Comparison of ENCODE assay signal across 1 cellular context in the genomic region with DNA sequence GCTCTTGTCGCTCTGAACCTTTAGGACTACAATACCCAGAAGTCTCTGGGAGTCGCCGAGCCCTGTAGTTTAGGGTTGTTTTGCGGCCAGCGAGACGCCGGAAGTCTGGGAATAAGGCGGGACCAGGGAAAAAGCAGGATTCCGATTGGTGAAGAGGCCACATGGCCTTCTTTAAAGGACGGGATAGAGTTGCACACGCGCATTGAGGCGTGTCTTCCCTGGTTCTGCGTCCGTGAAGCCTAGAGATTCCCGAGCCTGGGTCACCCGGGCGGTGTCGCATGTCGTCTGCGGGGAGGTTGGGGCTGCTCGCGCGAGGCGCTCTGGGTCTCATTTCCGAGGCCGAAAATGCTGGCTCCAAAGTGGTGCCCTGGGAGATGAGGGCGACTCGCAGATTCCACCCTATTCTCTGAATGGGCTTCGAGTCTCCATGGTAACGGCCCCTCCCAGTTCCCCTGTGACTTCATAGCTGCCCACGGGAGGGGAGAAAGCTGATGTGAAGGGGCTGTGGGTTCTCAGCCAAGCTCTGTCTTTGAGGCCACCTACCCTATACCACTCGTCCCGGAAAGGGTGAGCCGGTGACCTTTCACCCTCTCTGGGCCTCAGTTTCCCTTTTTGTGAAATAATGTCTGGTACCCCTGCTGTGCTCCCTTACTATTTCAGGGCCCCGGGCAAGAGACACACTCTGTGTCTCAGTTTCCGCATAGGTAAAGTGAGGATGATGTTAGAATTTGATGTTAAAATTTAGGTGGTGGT.
A peak's percentile ranks its signal among the peaks of the same experiment; 100 is the strongest.
TF ChIP-seq lines count a peak whose summit lies in the region.

No MANE protein-coding gene starts in this region.

TF ChIP-seq in HepG2, 621 proteins besides CTCF, POLR2A, EP300 and RAD21 (continued from another document and continues in another):
- TF ChIP-seq, protein P1, sequence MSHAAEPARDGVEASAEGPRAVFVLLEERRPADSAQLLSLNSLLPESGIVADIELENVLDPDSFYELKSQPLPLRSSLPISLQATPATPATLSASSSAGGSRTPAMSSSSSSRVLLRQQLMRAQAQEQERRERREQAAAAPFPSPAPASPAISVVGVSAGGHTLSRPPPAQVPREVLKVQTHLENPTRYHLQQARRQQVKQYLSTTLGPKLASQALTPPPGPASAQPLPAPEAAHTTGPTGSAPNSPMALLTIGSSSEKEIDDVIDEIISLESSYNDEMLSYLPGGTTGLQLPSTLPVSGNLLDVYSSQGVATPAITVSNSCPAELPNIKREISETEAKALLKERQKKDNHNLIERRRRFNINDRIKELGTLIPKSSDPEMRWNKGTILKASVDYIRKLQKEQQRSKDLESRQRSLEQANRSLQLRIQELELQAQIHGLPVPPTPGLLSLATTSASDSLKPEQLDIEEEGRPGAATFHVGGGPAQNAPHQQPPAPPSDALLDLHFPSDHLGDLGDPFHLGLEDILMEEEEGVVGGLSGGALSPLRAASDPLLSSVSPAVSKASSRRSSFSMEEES (CRISPR knock-in tag; IDR thresholded peaks at IDR 0.05) = 0 out of 2 replicates have a peak, but pooled peaks have one; percentile 14
- TF ChIP-seq HNRNPLL (IDR thresholded peaks at IDR 0.05; ENCODE audit: low read depth, low read length, poor library complexity, severe bottlenecking) (no peak), ZNF143 (CRISPR knock-in tag; IDR thresholded peaks at IDR 0.05) (peak; percentile 82), ARHGAP35 (CRISPR knock-in tag; IDR thresholded peaks at IDR 0.05; ENCODE audit: borderline replicate concordance) (no peak), ZNF121 (CRISPR knock-in tag; IDR thresholded peaks at IDR 0.05) (no peak), ZNF781 (CRISPR knock-in tag; IDR thresholded peaks at IDR 0.05; ENCODE audit: borderline replicate concordance, not compliant biosample characterization) (peak; percentile 29), ZFP37 (CRISPR knock-in tag; IDR thresholded peaks at IDR 0.05; ENCODE audit: borderline replicate concordance) (no peak), RFX1 (IDR thresholded peaks at IDR 0.05) (peak; percentile 76), MNT (IDR thresholded peaks at IDR 0.05) (peak; percentile 30; the same call in 1 of the 2 replicates), PATZ1 (CRISPR knock-in tag; IDR thresholded peaks at IDR 0.05) (peak; percentile 15; the same call in 1 of the 2 replicates), MXI1 (IDR thresholded peaks at IDR 0.05; ENCODE audit: borderline replicate concordance, low read depth, low read length) (peak; percentile 70; the same call in 2 of the 3 replicates), TFDP2 (CRISPR knock-in tag; IDR thresholded peaks at IDR 0.05) (no peak), ZNF10 (CRISPR knock-in tag; IDR thresholded peaks at IDR 0.05; ENCODE audit: borderline replicate concordance, low read depth) (no peak), ZNF556 (CRISPR knock-in tag; IDR thresholded peaks at IDR 0.05; ENCODE audit: borderline replicate concordance) (0 out of 2 replicates have a peak, but pooled peaks have one; percentile 9), ZXDC (CRISPR knock-in tag; IDR thresholded peaks at IDR 0.05) (no peak), KDM3A (CRISPR knock-in tag; IDR thresholded peaks at IDR 0.05; ENCODE audit: low read depth) (no peak), PPARG (CRISPR knock-in tag; conservative IDR thresholded peaks at IDR 0.05) (no peak), REPIN1 (CRISPR knock-in tag; IDR thresholded peaks at IDR 0.05; ENCODE audit: borderline replicate concordance, low read depth) (peak; percentile 5; the same call in 1 of the 2 replicates), RBM39 (IDR thresholded peaks at IDR 0.05; ENCODE audit: low read depth, low read length, poor library complexity, severe bottlenecking) (peak; percentile 38), NFYB (CRISPR knock-in tag; IDR thresholded peaks at IDR 0.05) (peak; percentile 79), ZNF367 (CRISPR knock-in tag; IDR thresholded peaks at IDR 0.05; ENCODE audit: borderline replicate concordance) (0 out of 2 replicates have a peak, but pooled peaks have one; percentile 48), ZNF678 (CRISPR knock-in tag; IDR thresholded peaks at IDR 0.05) (0 out of 2 replicates have a peak, but pooled peaks have one; percentile 3), ZSCAN21 (CRISPR knock-in tag; IDR thresholded peaks at IDR 0.05; ENCODE audit: borderline replicate concordance) (no peak)
- TF ChIP-seq, protein P2, sequence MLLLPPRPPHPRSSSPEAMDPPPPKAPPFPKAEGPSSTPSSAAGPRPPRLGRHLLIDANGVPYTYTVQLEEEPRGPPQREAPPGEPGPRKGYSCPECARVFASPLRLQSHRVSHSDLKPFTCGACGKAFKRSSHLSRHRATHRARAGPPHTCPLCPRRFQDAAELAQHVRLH (CRISPR knock-in tag; IDR thresholded peaks at IDR 0.05; ENCODE audit: borderline replicate concordance, low read depth) = 0 out of 2 replicates have a peak, but pooled peaks have one; percentile 13
- TF ChIP-seq, protein P3, sequence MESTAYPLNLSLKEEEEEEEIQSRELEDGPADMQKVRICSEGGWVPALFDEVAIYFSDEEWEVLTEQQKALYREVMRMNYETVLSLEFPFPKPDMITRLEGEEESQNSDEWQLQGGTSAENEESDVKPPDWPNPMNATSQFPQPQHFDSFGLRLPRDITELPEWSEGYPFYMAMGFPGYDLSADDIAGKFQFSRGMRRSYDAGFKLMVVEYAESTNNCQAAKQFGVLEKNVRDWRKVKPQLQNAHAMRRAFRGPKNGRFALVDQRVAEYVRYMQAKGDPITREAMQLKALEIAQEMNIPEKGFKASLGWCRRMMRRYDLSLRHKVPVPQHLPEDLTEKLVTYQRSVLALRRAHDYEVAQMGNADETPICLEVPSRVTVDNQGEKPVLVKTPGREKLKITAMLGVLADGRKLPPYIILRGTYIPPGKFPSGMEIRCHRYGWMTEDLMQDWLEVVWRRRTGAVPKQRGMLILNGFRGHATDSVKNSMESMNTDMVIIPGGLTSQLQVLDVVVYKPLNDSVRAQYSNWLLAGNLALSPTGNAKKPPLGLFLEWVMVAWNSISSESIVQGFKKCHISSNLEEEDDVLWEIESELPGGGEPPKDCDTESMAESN (CRISPR knock-in tag; conservative IDR thresholded peaks at IDR 0.05) = 0 out of 2 replicates have a peak, but pooled peaks have one; percentile 4
- TF ChIP-seq, protein P4, sequence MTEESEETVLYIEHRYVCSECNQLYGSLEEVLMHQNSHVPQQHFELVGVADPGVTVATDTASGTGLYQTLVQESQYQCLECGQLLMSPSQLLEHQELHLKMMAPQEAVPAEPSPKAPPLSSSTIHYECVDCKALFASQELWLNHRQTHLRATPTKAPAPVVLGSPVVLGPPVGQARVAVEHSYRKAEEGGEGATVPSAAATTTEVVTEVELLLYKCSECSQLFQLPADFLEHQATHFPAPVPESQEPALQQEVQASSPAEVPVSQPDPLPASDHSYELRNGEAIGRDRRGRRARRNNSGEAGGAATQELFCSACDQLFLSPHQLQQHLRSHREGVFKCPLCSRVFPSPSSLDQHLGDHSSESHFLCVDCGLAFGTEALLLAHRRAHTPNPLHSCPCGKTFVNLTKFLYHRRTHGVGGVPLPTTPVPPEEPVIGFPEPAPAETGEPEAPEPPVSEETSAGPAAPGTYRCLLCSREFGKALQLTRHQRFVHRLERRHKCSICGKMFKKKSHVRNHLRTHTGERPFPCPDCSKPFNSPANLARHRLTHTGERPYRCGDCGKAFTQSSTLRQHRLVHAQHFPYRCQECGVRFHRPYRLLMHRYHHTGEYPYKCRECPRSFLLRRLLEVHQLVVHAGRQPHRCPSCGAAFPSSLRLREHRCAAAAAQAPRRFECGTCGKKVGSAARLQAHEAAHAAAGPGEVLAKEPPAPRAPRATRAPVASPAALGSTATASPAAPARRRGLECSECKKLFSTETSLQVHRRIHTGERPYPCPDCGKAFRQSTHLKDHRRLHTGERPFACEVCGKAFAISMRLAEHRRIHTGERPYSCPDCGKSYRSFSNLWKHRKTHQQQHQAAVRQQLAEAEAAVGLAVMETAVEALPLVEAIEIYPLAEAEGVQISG (CRISPR knock-in tag; IDR thresholded peaks at IDR 0.05) = peak; percentile 79
- TF ChIP-seq, protein P5, sequence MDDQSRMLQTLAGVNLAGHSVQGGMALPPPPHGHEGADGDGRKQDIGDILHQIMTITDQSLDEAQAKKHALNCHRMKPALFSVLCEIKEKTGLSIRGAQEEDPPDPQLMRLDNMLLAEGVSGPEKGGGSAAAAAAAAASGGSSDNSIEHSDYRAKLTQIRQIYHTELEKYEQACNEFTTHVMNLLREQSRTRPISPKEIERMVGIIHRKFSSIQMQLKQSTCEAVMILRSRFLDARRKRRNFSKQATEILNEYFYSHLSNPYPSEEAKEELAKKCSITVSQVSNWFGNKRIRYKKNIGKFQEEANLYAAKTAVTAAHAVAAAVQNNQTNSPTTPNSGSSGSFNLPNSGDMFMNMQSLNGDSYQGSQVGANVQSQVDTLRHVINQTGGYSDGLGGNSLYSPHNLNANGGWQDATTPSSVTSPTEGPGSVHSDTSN (CRISPR knock-in tag; IDR thresholded peaks at IDR 0.05; ENCODE audit: borderline replicate concordance) = no peak
- TF ChIP-seq, protein P6, sequence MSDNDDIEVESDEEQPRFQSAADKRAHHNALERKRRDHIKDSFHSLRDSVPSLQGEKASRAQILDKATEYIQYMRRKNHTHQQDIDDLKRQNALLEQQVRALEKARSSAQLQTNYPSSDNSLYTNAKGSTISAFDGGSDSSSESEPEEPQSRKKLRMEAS (IDR thresholded peaks at IDR 0.05) = peak; percentile 57
- TF ChIP-seq, protein P7, sequence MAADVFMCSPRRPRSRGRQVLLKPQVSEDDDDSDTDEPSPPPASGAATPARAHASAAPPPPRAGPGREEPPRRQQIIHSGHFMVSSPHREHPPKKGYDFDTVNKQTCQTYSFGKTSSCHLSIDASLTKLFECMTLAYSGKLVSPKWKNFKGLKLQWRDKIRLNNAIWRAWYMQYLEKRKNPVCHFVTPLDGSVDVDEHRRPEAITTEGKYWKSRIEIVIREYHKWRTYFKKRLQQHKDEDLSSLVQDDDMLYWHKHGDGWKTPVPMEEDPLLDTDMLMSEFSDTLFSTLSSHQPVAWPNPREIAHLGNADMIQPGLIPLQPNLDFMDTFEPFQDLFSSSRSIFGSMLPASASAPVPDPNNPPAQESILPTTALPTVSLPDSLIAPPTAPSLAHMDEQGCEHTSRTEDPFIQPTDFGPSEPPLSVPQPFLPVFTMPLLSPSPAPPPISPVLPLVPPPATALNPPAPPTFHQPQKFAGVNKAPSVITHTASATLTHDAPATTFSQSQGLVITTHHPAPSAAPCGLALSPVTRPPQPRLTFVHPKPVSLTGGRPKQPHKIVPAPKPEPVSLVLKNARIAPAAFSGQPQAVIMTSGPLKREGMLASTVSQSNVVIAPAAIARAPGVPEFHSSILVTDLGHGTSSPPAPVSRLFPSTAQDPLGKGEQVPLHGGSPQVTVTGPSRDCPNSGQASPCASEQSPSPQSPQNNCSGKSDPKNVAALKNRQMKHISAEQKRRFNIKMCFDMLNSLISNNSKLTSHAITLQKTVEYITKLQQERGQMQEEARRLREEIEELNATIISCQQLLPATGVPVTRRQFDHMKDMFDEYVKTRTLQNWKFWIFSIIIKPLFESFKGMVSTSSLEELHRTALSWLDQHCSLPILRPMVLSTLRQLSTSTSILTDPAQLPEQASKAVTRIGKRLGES (CRISPR knock-in tag; IDR thresholded peaks at IDR 0.05; ENCODE audit: borderline replicate concordance) = no peak
